ENCODE assay signal across 1 cellular context in genomic region chr2:214103199-214104001, GRCh38.
TF ChIP-seq lines count a peak whose summit lies in the region.

No MANE protein-coding gene starts in this region.

TF ChIP-seq in IMR-90, 13 proteins besides CTCF, POLR2A, EP300 and RAD21 (continued from another document):
- TF ChIP-seq ELK1 (IDR thresholded peaks at IDR 0.05; ENCODE audit: borderline replicate concordance, low read depth, low read length) = no peak
- TF ChIP-seq MAFK (IDR thresholded peaks at IDR 0.05; ENCODE audit: low read depth, low read length) = no peak
- TF ChIP-seq CHD1 (IDR thresholded peaks at IDR 0.05; ENCODE audit: low read depth, low read length) = no peak
- no peak for TF ChIP-seq FOS (IDR thresholded peaks at IDR 0.05; ENCODE audit: low read depth, low read length)
- TF ChIP-seq SMC3 (IDR thresholded peaks at IDR 0.05; ENCODE audit: low read depth, low read length) = no peak
- TF ChIP-seq MXI1 (IDR thresholded peaks at IDR 0.05; ENCODE audit: borderline replicate concordance, low read depth, low read length) = no peak
- TF ChIP-seq CEBPB (IDR thresholded peaks at IDR 0.05; ENCODE audit: low read depth, low read length) = no peak
- TF ChIP-seq BHLHE40 (IDR thresholded peaks at IDR 0.05; ENCODE audit: low read depth, low read length) = no peak
